1 cellular context compared by ENCODE assay signal in genomic region chr17:47866941-47867340, GRCh38.
TF ChIP-seq lines count a peak whose summit lies in the region.

No MANE protein-coding gene starts in this region.

TF ChIP-seq in K562, 482 proteins besides CTCF, POLR2A, EP300 and RAD21 (continued from another document and continues in another):
- TF ChIP-seq MLX (CRISPR knock-in tag; conservative IDR thresholded peaks at IDR 0.05) (no peak), ATF6 (CRISPR knock-in tag; IDR thresholded peaks at IDR 0.05) (no peak), NFE2 (IDR thresholded peaks at IDR 0.05; ENCODE audit: low read depth) (0 out of 2 replicates have a peak, but pooled peaks have one; percentile 34), MEIS2 (IDR thresholded peaks at IDR 0.05; ENCODE audit: partially characterized antibody) (peak; percentile 99), ETS1 (conservative IDR thresholded peaks at IDR 0.05; ENCODE audit: control insufficient read depth, low read depth, low read length) (peak; percentile 85), PREB (CRISPR knock-in tag; IDR thresholded peaks at IDR 0.05) (no peak), TARDBP (IDR thresholded peaks at IDR 0.05) (peak; percentile 99), NR2C2 (CRISPR knock-in tag; IDR thresholded peaks at IDR 0.05) (no peak), NR2C2 (tag; IDR thresholded peaks at IDR 0.05) (peak; percentile 82), CTBP1 (IDR thresholded peaks at IDR 0.05; ENCODE audit: borderline replicate concordance) (peak; percentile 100), L3MBTL2 (IDR thresholded peaks at IDR 0.05) (peak; percentile 72), CREBBP (IDR thresholded peaks at IDR 0.05; ENCODE audit: low read depth, low read length) (no peak), ZBED1 (IDR thresholded peaks at IDR 0.05) (peak; percentile 85), TRIM24 (IDR thresholded peaks at IDR 0.05) (peak; percentile 97 to 98), BRF2 (IDR thresholded peaks at IDR 0.05; ENCODE audit: borderline replicate concordance, insufficient read depth, insufficient read length) (no peak), ZNF609 (CRISPR knock-in tag; IDR thresholded peaks at IDR 0.05; ENCODE audit: borderline replicate concordance) (no peak), SAFB2 (IDR thresholded peaks at IDR 0.05; ENCODE audit: borderline replicate concordance, low read depth, low read length, severe bottlenecking) (no peak), E2F8 (IDR thresholded peaks at IDR 0.05; ENCODE audit: low read depth, partially characterized antibody) (peak; percentile 82), ZNF311 (CRISPR knock-in tag; IDR thresholded peaks at IDR 0.05) (peak; percentile 79), ATF1 (CRISPR knock-in tag; IDR thresholded peaks at IDR 0.05) (peak; percentile 51), ATF1 (tag; IDR thresholded peaks at IDR 0.05) (peak; percentile 99), RFX7 (CRISPR knock-in tag; IDR thresholded peaks at IDR 0.05) (no peak), GATA2 (CRISPR knock-in tag; IDR thresholded peaks at IDR 0.05) (peak; percentile 99), PPARD (CRISPR knock-in tag; IDR thresholded peaks at IDR 0.05) (no peak), KLF1 (tag; IDR thresholded peaks at IDR 0.05) (peak; percentile 98), FUS (optimal IDR thresholded peaks at IDR 0.05; ENCODE audit: low read depth, low read length) (no peak), CBX3 (IDR thresholded peaks at IDR 0.05; ENCODE audit: borderline replicate concordance in 1 of 2, low read length in 2 of 2) (peak in 1 of 2 experiments; percentile 50; a peak in 1 of 3 replicates), ZBTB7A (IDR thresholded peaks at IDR 0.05; ENCODE audit: borderline replicate concordance, control insufficient read depth, low read depth, low read length) (peak; percentile 100), TCF7 (IDR thresholded peaks at IDR 0.05; ENCODE audit: borderline replicate concordance) (peak; percentile 90), ETV1 (tag; conservative IDR thresholded peaks at IDR 0.05; ENCODE audit: low read depth) (peak; percentile 67), ZSCAN29 (IDR thresholded peaks at IDR 0.05) (no peak), MXI1 (IDR thresholded peaks at IDR 0.05; ENCODE audit: low read depth, low read length) (0 out of 2 replicates have a peak, but pooled peaks have one; percentile 60), U2AF2 (optimal IDR thresholded peaks at IDR 0.05; ENCODE audit: low read depth, low read length) (no peak), SFPQ (IDR thresholded peaks at IDR 0.05; ENCODE audit: low read depth, low read length) (no peak), THAP12 (CRISPR knock-in tag; IDR thresholded peaks at IDR 0.05) (no peak), ZFP1 (CRISPR knock-in tag; IDR thresholded peaks at IDR 0.05) (no peak), KAT8 (IDR thresholded peaks at IDR 0.05; ENCODE audit: low read depth) (no peak), KDM4B (IDR thresholded peaks at IDR 0.05; ENCODE audit: borderline replicate concordance in 2 of 2, low read depth in 1 of 2) (no peak), MED1 (CRISPR knock-in tag; IDR thresholded peaks at IDR 0.05; ENCODE audit: borderline replicate concordance) (no peak), MNT (conservative IDR thresholded peaks at IDR 0.05) (peak; percentile 65 to 84), HCFC1 (IDR thresholded peaks at IDR 0.05; ENCODE audit: low read depth, low read length) (peak; percentile 20; the same call in 1 of the 2 replicates)
